In the genomic region with DNA sequence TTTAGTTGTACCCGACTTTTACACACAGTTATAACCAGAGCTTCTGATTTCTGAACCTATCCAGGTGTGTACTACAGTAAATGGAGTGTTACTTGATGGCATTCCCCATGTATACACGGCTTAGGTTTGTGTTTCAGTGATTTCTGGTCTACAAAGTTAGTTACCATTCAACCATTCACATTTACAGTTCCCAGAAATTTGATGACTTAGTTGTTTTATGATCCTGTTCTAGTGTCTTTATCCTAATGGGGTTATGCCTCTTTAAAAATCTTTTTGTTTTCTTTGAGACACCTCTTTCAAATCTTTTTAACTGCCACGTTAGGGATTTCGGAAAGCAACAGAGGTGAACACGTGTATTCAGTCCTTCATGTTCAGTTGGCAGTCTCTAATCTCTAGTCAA, we compare ENCODE assay signal across 1 cellular context.
TF ChIP-seq lines count a peak whose summit lies in the region.

No MANE protein-coding gene starts in this region.

TF ChIP-seq in HepG2, 621 proteins besides CTCF, POLR2A, EP300 and RAD21 (continued from another document):
- peak; percentile 38 to 54 for TF ChIP-seq MAFK (conservative IDR thresholded peaks at IDR 0.05 in 1 of 2, IDR thresholded peaks at IDR 0.05 in 1 of 2; ENCODE audit: low read length in 2 of 2)
TF ChIP-seq in HepG2: peak in this region for 1.
